ENCODE assay signal across 23 cellular contexts in the genomic region with DNA sequence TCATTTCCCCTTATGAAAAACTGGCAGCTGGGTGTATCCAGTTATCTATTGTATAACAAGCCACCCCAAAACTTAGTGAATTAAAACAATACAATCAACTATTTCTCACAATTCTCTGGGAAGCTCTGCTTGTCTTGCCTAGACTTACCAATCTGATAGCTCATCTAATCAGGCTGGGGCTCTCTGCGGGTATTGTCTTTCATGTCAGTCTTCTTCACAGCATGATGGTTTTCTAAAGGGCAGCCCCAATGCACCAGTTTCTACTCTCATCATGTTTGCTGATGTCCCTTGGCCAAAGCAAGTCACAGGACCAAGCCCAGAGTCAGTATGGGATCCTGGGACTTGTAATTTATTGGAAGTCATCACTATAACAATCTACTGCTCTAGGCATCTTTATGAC.
DNase-seq lines count a peak whose midpoint lies in the region; ATAC-seq and TF ChIP-seq lines count a peak whose summit lies in the region.
"Had no signal": no experiment of that assay in that cellular context is flagged by ENCODE, and none has a peak within 500 bp of the region (broad histone marks: within the 10 kb centered on the region; RNA-seq: fewer than 3 reads in every experiment).

No MANE protein-coding gene starts in this region.

- H3F3A ChIP-seq in GM23338 (replicated peaks; ENCODE audit: low read depth) (no peaks in the 10 kb centered on the region), neural progenitor cell (ENCODE audit: low read depth) (no peaks in the 10 kb centered on the region)

- no peak overlapping the region for H3K27ac ChIP-seq in GM23338 (ENCODE audit: low read depth)
- no peak overlapping the region for H3K27ac ChIP-seq in endodermal cell (ENCODE audit: low read depth, low read length)
- no peak overlapping the region for H3K27ac ChIP-seq in neural progenitor cell
- H3K27ac ChIP-seq: A549; BLaER1 treated with 17β-estradiol and CSF1 and Interleukin-3, amounts not matched to agents 10 nM and 100 nM had no signal

- H3K36me3 ChIP-seq in GM23338 (ENCODE audit: insufficient read depth) (no peaks in the 10 kb centered on the region), endodermal cell (ENCODE audit: control insufficient read depth, insufficient read depth, low read length) (no peaks in the 10 kb centered on the region), neural progenitor cell (no peaks in the 10 kb centered on the region), MG63 (no peaks in the 10 kb centered on the region)
- H3K36me3 ChIP-seq: BE2C; BLaER1 treated with 17β-estradiol and CSF1 and Interleukin-3, amounts not matched to agents 10 nM and 100 nM had no signal

- H3K27ac Mint-ChIP-seq in GM23338 (no peak overlapping the region), endodermal cell (no peak overlapping the region), neural progenitor cell (no peak overlapping the region)
- H3K27ac Mint-ChIP-seq: CD14-positive monocyte; CD4-positive, alpha-beta T cell; CD8-positive, alpha-beta memory T cell had no signal

- no peak overlapping the region for H2AFZ ChIP-seq in GM23338
- H2AFZ ChIP-seq in neural progenitor cell (replicated peaks): no peak overlapping the region

- H3K9me3 ChIP-seq in endodermal cell (ENCODE audit: control insufficient read depth, low read length): peaks cover 15% of the 10 kb centered on the region
- H3K9me3 ChIP-seq in neural progenitor cell (ENCODE audit: low read depth): no peaks in the 10 kb centered on the region
- H3K9me3 ChIP-seq in MG63: no peaks in the 10 kb centered on the region; the same call in 1 of the 2 replicates
- H3K9me3 ChIP-seq: A549; BE2C; BLaER1 treated with 17β-estradiol and CSF1 and Interleukin-3, amounts not matched to agents 10 nM and 100 nM had no signal

- H3K27me3 ChIP-seq in GM23338 (ENCODE audit: insufficient read depth) (no peaks in the 10 kb centered on the region), endodermal cell (ENCODE audit: control insufficient read depth, insufficient read depth, low read length, poor library complexity, severe bottlenecking) (no peaks in the 10 kb centered on the region), neural progenitor cell (no peaks in the 10 kb centered on the region), MG63 (no peaks in the 10 kb centered on the region)
- H3K27me3 ChIP-seq: BE2C; BLaER1 treated with 17β-estradiol and CSF1 and Interleukin-3, amounts not matched to agents 10 nM and 100 nM had no signal

- H3K27me3 Mint-ChIP-seq in GM23338 (ENCODE audit: insufficient read depth, low read depth, poor library complexity): peaks cover 2% of the 10 kb centered on the region
- H3K27me3 Mint-ChIP-seq in endodermal cell (ENCODE audit: insufficient read depth): no peaks in the 10 kb centered on the region
- peaks cover 4% of the 10 kb centered on the region for H3K27me3 Mint-ChIP-seq in neural progenitor cell (ENCODE audit: insufficient read depth, low read depth)

- H3K4me3 Mint-ChIP-seq in GM23338 (no peak overlapping the region), endodermal cell (no peak overlapping the region), neural progenitor cell (no peak overlapping the region)
- H3K4me3 Mint-ChIP-seq: CD14-positive monocyte; CD4-positive, alpha-beta T cell; CD8-positive, alpha-beta memory T cell had no signal

- peak; percentile 77 for ATAC-seq in GM23338
- ATAC-seq: A549, GM12878, HCT116 had no signal

- H3K4me2 ChIP-seq in GM23338: no peak overlapping the region
- no peak overlapping the region for H3K4me2 ChIP-seq in neural progenitor cell
- H3K4me2 ChIP-seq: A549; BLaER1 treated with 17β-estradiol and CSF1 and Interleukin-3, amounts not matched to agents 10 nM and 100 nM had no signal

- H3K79me2 ChIP-seq in GM23338 (replicated peaks; ENCODE audit: insufficient read depth) (peaks cover 4% of the 10 kb centered on the region; the same call in 1 of the 2 replicates), neural progenitor cell (ENCODE audit: low read depth) (no peaks in the 10 kb centered on the region)

- intact Hi-C loops in cardiac septum (cut with DNase I): no loop called here

- H3K9ac ChIP-seq in endodermal cell (ENCODE audit: extremely low read depth, low read length, poor library complexity, severe bottlenecking) (no peak overlapping the region), neural progenitor cell (no peak overlapping the region)
- H3K9ac ChIP-seq: BLaER1 treated with 17β-estradiol and CSF1 and Interleukin-3, amounts not matched to agents 10 nM and 100 nM had no signal

- no peaks in the 10 kb centered on the region; the same call in 1 of the 2 replicates for H4K20me1 ChIP-seq in GM23338 (replicated peaks; ENCODE audit: insufficient read depth)
- H4K20me1 ChIP-seq in neural progenitor cell (ENCODE audit: low read depth): no peaks in the 10 kb centered on the region
- H4K20me1 ChIP-seq: BLaER1 treated with 17β-estradiol and CSF1 and Interleukin-3, amounts not matched to agents 10 nM and 100 nM had no signal

- peaks cover 19% of the 10 kb centered on the region for H3K4me1 Mint-ChIP-seq in GM23338
- peaks cover 36% of the 10 kb centered on the region for H3K4me1 Mint-ChIP-seq in endodermal cell
- H3K4me1 Mint-ChIP-seq in neural progenitor cell: peaks cover 8% of the 10 kb centered on the region
- H3K4me1 Mint-ChIP-seq: CD14-positive monocyte; CD8-positive, alpha-beta memory T cell had no signal

- WGBS in endodermal cell (ENCODE audit: insufficient coverage in 1 of 2, insufficient read length in 1 of 2), 2 experiments: 9 to 50% methylated on average over 1 of the region's 1 CpG

- TF ChIP-seq CTCF in GM23338 (conservative IDR thresholded peaks at IDR 0.05; ENCODE audit: low read depth in 2 of 2): no peak
- no peak for TF ChIP-seq CTCF in endodermal cell (conservative IDR thresholded peaks at IDR 0.05)
- TF ChIP-seq CTCF in neural progenitor cell (IDR thresholded peaks at IDR 0.05): no peak

- peaks cover 18% of the 10 kb centered on the region; the same call in 1 of the 2 replicates for H3K4me1 ChIP-seq in GM23338 (ENCODE audit: insufficient read depth)
- peaks cover 16% of the 10 kb centered on the region for H3K4me1 ChIP-seq in endodermal cell (ENCODE audit: control insufficient read depth, insufficient read depth, low read length)
- H3K4me1 ChIP-seq in neural progenitor cell: peaks cover 12% of the 10 kb centered on the region
- H3K4me1 ChIP-seq: A549; BE2C; BLaER1 treated with 17β-estradiol and CSF1 and Interleukin-3, amounts not matched to agents 10 nM and 100 nM had no signal

- DNase-seq in GM23338 (ENCODE audit: low spot score) (peak; percentile 23), endodermal cell (peak; percentile 65), iPS-NIHi7 (ENCODE audit: extremely low spot score) (peak; percentile 16), neural progenitor cell (ENCODE audit: low spot score) (peak; percentile 30), MG63 (no peak), cardiac septum (ENCODE audit: low spot score) (no peak)
- no peak for DNase-seq in NK-92 treated with Interleukin-12 subunit alpha and Interleukin-12 subunit beta, amount 100 ng/mL, for 24 hours (lab: John Stamatoyannopoulos, UW)
- DNase-seq: 8988T; ACHN; AML-193; BE2C; CD4-positive, alpha-beta T cell; CD8-positive, alpha-beta memory T cell; DMS 273 treated with DMSO at 0.1 percent for 48 hours; DMS79; EL; GDM1; H7 had no signal

- no peak overlapping the region for H3K4me3 ChIP-seq in GM23338
- no peak overlapping the region for H3K4me3 ChIP-seq in endodermal cell (ENCODE audit: low read length)
- no peak overlapping the region for H3K4me3 ChIP-seq in neural progenitor cell
- no peak overlapping the region for H3K4me3 ChIP-seq in MG63
- H3K4me3 ChIP-seq: A549; BLaER1 treated with 17β-estradiol and CSF1 and Interleukin-3, amounts not matched to agents 10 nM and 100 nM; GM12878 had no signal

- H3K9me2 ChIP-seq in GM23338 (ENCODE audit: insufficient read depth): no peaks in the 10 kb centered on the region

- H3K36me3 Mint-ChIP-seq in GM23338 (ENCODE audit: low read depth): no peaks in the 10 kb centered on the region; the same call in 2 of the 3 replicates
- H3K36me3 Mint-ChIP-seq in endodermal cell (ENCODE audit: low read depth): peaks cover 14% of the 10 kb centered on the region
- H3K36me3 Mint-ChIP-seq in neural progenitor cell: peaks cover 4% of the 10 kb centered on the region
- H3K36me3 Mint-ChIP-seq: CD14-positive monocyte had no signal

- no peaks in the 10 kb centered on the region for H3K9me3 Mint-ChIP-seq in GM23338
- peaks cover 8% of the 10 kb centered on the region for H3K9me3 Mint-ChIP-seq in endodermal cell
- peaks cover 15% of the 10 kb centered on the region for H3K9me3 Mint-ChIP-seq in neural progenitor cell

TF ChIP-seq in GM23338, 12 proteins besides CTCF, POLR2A, EP300 and RAD21 (continues in another document):
- TF ChIP-seq EZH2 (IDR thresholded peaks at IDR 0.05; ENCODE audit: low read depth, unreplicated experiment) (no peak), STAT1 (IDR thresholded peaks at IDR 0.05; ENCODE audit: unreplicated experiment) (no peak)

Comparison
In these comparisons a context has a peak if more than half of its experiments do, and no peak if none do; other contexts are left out.
1. DNase-seq: peak in GM23338 (single experiment), endodermal cell (single experiment), iPS-NIHi7 (single experiment) and neural progenitor cell (single experiment); none in NK-92 treated with Interleukin-12 subunit alpha and Interleukin-12 subunit beta, amount 100 ng/mL, for 24 hours (single experiment), MG63 (single experiment) and cardiac septum (single experiment).